Comparison of ENCODE assay signal across 11 cellular contexts in genomic region chr4:105765690-105766407, GRCh38. TPM values are rescaled to one million over a fixed set of nuclear protein-coding genes. Genes with fewer than 3 reads are reported as not detected.
DNase-seq lines count a peak whose midpoint lies in the region; ATAC-seq and TF ChIP-seq lines count a peak whose summit lies in the region.
"Had no signal": no experiment of that assay in that cellular context is flagged by ENCODE, and none has a peak within 500 bp of the region (broad histone marks: within the 10 kb centered on the region; RNA-seq: fewer than 3 reads in every experiment).

No MANE protein-coding gene starts in this region.

- no peaks in the 10 kb centered on the region for H3K9me3 Mint-ChIP-seq in stimulated activated naive CD8-positive, alpha-beta T cell treated with anti-CD3 and anti-CD28 coated beads, Interleukin-15, amount 100 ng/mL, for 72 hours

- H4K20me1 ChIP-seq in HCT116 (ENCODE audit: insufficient read depth), result no peaks in the 10 kb centered on the region
- H4K20me1 ChIP-seq in OCI-LY7 (ENCODE audit: insufficient read depth, low read length), result no peaks in the 10 kb centered on the region

- no peaks in the 10 kb centered on the region for H3K27me3 ChIP-seq in HCT116 (ENCODE audit: insufficient read depth, low read length)
- no peaks in the 10 kb centered on the region for H3K27me3 ChIP-seq in SJCRH30
- no peaks in the 10 kb centered on the region for H3K27me3 ChIP-seq in skeletal muscle tissue (ENCODE audit: control insufficient read depth in 3 of 3, insufficient read depth in 3 of 3, low read length in 3 of 3)
- H3K27me3 ChIP-seq: neutrophil had no signal

- no peak overlapping the region for H3K4me3 Mint-ChIP-seq in stimulated activated naive CD8-positive, alpha-beta T cell treated with anti-CD3 and anti-CD28 coated beads, Interleukin-15, amount 100 ng/mL, for 72 hours

- H3K4me1 Mint-ChIP-seq in stimulated activated naive CD8-positive, alpha-beta T cell treated with anti-CD3 and anti-CD28 coated beads, Interleukin-15, amount 100 ng/mL, for 72 hours, result peaks cover 7% of the 10 kb centered on the region

- CTCF ChIA-PET in HCT116 (lab: Charles Lee) (no interaction called here), OCI-LY7 (lab: Charles Lee; ENCODE audit: unreplicated experiment) (no interaction called here)

- H3K9me2 ChIP-seq in HCT116 (ENCODE audit: insufficient read depth) (no peaks in the 10 kb centered on the region; the same call in 1 of the 2 replicates), OCI-LY7 (ENCODE audit: insufficient read depth, low read length) (no peaks in the 10 kb centered on the region)

- peak overlapping the region; percentile 27 for H3K4me2 ChIP-seq in HCT116 (ENCODE audit: low read length)
- H3K4me2 ChIP-seq in OCI-LY7 (ENCODE audit: low read length), result no peak overlapping the region

- no peak overlapping the region for H2AFZ ChIP-seq in HCT116 (ENCODE audit: low read depth, low read length, poor library complexity, severe bottlenecking)
- no peak overlapping the region for H2AFZ ChIP-seq in OCI-LY7 (ENCODE audit: low read length)

- RAD21 ChIA-PET in HCT116 (lab: Charles Lee; ENCODE audit: low non-redundant PET in 1 of 2, low total read pairs in 2 of 2, uncharacterized antibody in 2 of 2, unreplicated experiment in 2 of 2), result no interaction called here

- POLR2A ChIA-PET in HCT116 (lab: Charles Lee), result no interaction called here
- POLR2A ChIA-PET in OCI-LY7 (lab: Charles Lee), result no interaction called here

- H3K9ac ChIP-seq in HCT116 (ENCODE audit: low read length) (no peak overlapping the region), skeletal muscle tissue (ENCODE audit: low read depth in 1 of 3, low read length in 3 of 3) (no peak overlapping the region)

- H3K4me1 ChIP-seq in HCT116 (ENCODE audit: control insufficient read depth in 1 of 2, insufficient read depth in 2 of 2, low read length in 2 of 2) (peaks cover 7 to 20% of the 10 kb centered on the region in 2 experiments; a peak in 3 of 4 replicates), SJCRH30 (no peaks in the 10 kb centered on the region), skeletal muscle tissue (ENCODE audit: control insufficient read depth in 3 of 3, insufficient read depth in 3 of 3, low read length in 3 of 3) (peaks cover 0 to 6% (median 2%) of the 10 kb centered on the region in 3 donors), OCI-LY7 (ENCODE audit: insufficient read depth, low read length, poor library complexity, severe bottlenecking) (no peaks in the 10 kb centered on the region)

- BruUV-seq in HCT116 (replicated peaks; lab: Mats Ljungman, UMichigan) (no TSS peak), OCI-LY7 (replicated peaks; lab: Mats Ljungman, UMichigan) (no TSS peak)

- TF ChIP-seq POLR2A in HCT116 (IDR thresholded peaks at IDR 0.05; ENCODE audit: borderline replicate concordance, extremely low read depth, insufficient read depth, insufficient read length), result no peak

- intact Hi-C loops in HCT116 (cut with micrococcal nuclease) (no loop called here), OCI-LY7 (cut with micrococcal nuclease; ENCODE audit: unreplicated experiment) (no loop called here)

- peak; percentile 63 for DNase-seq in HCT116 (ENCODE audit: low read depth, low spot score)
- peak; percentile 45 to 60 for DNase-seq in SJCRH30
- peak; percentile 93 for DNase-seq in fibroblast of pulmonary artery (ENCODE audit: low read depth)
- no peak for DNase-seq in OCI-LY7 (ENCODE audit: low spot score)
- DNase-seq in stimulated activated naive CD8-positive, alpha-beta T cell treated with anti-CD3 and anti-CD28 coated beads, Interleukin-15, amount 100 ng/mL, for 72 hours, result no peak
- DNase-seq in amygdala (lab: John Stamatoyannopoulos, UW), result no peak
- DNase-seq: foreskin melanocyte; stimulated activated CD8-positive, alpha-beta memory T cell treated with anti-CD3 and anti-CD28 coated beads, Interleukin-4, amount 100 ng/mL, for 48 hours had no signal

- TF ChIP-seq CTCF in HCT116 (IDR thresholded peaks at IDR 0.05 in 2 of 3, conservative IDR thresholded peaks at IDR 0.05 in 1 of 3; ENCODE audit: borderline replicate concordance in 1 of 3, insufficient read depth in 1 of 3, low read depth in 2 of 3, low read length in 2 of 3), result no peak
- no peak for TF ChIP-seq CTCF in fibroblast of pulmonary artery (IDR thresholded peaks at IDR 0.05; ENCODE audit: low read length, missing control alignments)
- TF ChIP-seq CTCF in OCI-LY7 (conservative IDR thresholded peaks at IDR 0.05; ENCODE audit: low read length), result no peak

- no peaks in the 10 kb centered on the region for H3K36me3 ChIP-seq in HCT116 (ENCODE audit: control insufficient read depth in 1 of 2, insufficient read depth in 2 of 2, low read length in 2 of 2)
- no peaks in the 10 kb centered on the region for H3K36me3 ChIP-seq in SJCRH30
- H3K36me3 ChIP-seq in skeletal muscle tissue (ENCODE audit: control insufficient read depth in 3 of 3, insufficient read depth in 3 of 3, low read length in 3 of 3), result no peaks in the 10 kb centered on the region
- H3K36me3 ChIP-seq in OCI-LY7 (ENCODE audit: insufficient read depth, low read length), result no peaks in the 10 kb centered on the region
- H3K36me3 ChIP-seq: neutrophil had no signal

- no peaks in the 10 kb centered on the region for H3K27me3 Mint-ChIP-seq in stimulated activated naive CD8-positive, alpha-beta T cell treated with anti-CD3 and anti-CD28 coated beads, Interleukin-15, amount 100 ng/mL, for 72 hours

- peak overlapping the region; percentile 25; the same call in 1 of the 2 replicates for H3K27ac ChIP-seq in HCT116 (ENCODE audit: low read depth, low read length)
- no peak overlapping the region for H3K27ac ChIP-seq in SJCRH30
- peak overlapping the region; percentile 48 for H3K27ac ChIP-seq in skeletal muscle tissue (ENCODE audit: low read depth, low read length)
- no peak overlapping the region for H3K27ac ChIP-seq in OCI-LY7 (ENCODE audit: low read depth, low read length, poor library complexity, severe bottlenecking)
- H3K27ac ChIP-seq: neutrophil had no signal

- 0 out of 2 replicates have a peak, but pooled peaks have one; percentile 18 for TF ChIP-seq RAD21 in HCT116 (IDR thresholded peaks at IDR 0.05; ENCODE audit: low read depth)

- no peak overlapping the region for H3K27ac Mint-ChIP-seq in stimulated activated naive CD8-positive, alpha-beta T cell treated with anti-CD3 and anti-CD28 coated beads, Interleukin-15, amount 100 ng/mL, for 72 hours

- ATAC-seq in HCT116, result peak; percentile 90
- no peak for ATAC-seq in stimulated activated naive CD8-positive, alpha-beta T cell treated with anti-CD3 and anti-CD28 coated beads, Interleukin-15, amount 100 ng/mL, for 72 hours
- ATAC-seq: Panc1 had no signal

- H3K79me2 ChIP-seq in HCT116 (ENCODE audit: insufficient read depth, low read length) (no peaks in the 10 kb centered on the region), OCI-LY7 (ENCODE audit: insufficient read depth, low read depth, low read length) (no peaks in the 10 kb centered on the region)

- H3K9me3 ChIP-seq in HCT116 (ENCODE audit: control insufficient read depth in 1 of 2, insufficient read depth in 1 of 2, low read depth in 1 of 2, low read length in 2 of 2), result no peaks in the 10 kb centered on the region; a peak in 1 of 4 replicates
- H3K9me3 ChIP-seq in SJCRH30 (replicated peaks), result 0 out of 2 replicates have a peak, but pooled peaks cover 6% of the 10 kb centered on the region
- H3K9me3 ChIP-seq in skeletal muscle tissue (ENCODE audit: control insufficient read depth in 3 of 3, low read length in 3 of 3), result no peaks in the 10 kb centered on the region
- no peaks in the 10 kb centered on the region for H3K9me3 ChIP-seq in OCI-LY7 (ENCODE audit: low read length)
- H3K9me3 ChIP-seq: neutrophil had no signal

- H3K4me3 ChIP-seq in HCT116 (replicated peaks in 1 of 2; ENCODE audit: low read depth in 1 of 2, low read length in 2 of 2), result no peak overlapping the region
- no peak overlapping the region for H3K4me3 ChIP-seq in SJCRH30
- no peak overlapping the region for H3K4me3 ChIP-seq in fibroblast of pulmonary artery (replicated peaks; ENCODE audit: low read depth, low read length)
- H3K4me3 ChIP-seq in skeletal muscle tissue (ENCODE audit: low read length in 3 of 3), result no peak overlapping the region
- no peak overlapping the region for H3K4me3 ChIP-seq in OCI-LY7 (ENCODE audit: low read depth, low read length, poor library complexity, severe bottlenecking)

TF ChIP-seq in HCT116, 20 proteins besides CTCF, POLR2A, EP300 and RAD21 (continues in another document):
- TF ChIP-seq ZNF274 (IDR thresholded peaks at IDR 0.05; ENCODE audit: low read depth, low read length), result no peak
- TF ChIP-seq SP1 (IDR thresholded peaks at IDR 0.05; ENCODE audit: low read depth), result peak; percentile 31; the same call in 1 of the 2 replicates
- no peak for TF ChIP-seq ZBTB33 (IDR thresholded peaks at IDR 0.05; ENCODE audit: extremely low read depth, insufficient replicate concordance, low read length)
- peak; percentile 56 for TF ChIP-seq CEBPB (IDR thresholded peaks at IDR 0.05; ENCODE audit: low read depth)
- no peak for TF ChIP-seq ELF1 (IDR thresholded peaks at IDR 0.05; ENCODE audit: borderline replicate concordance, low read depth)

RNA-seq across cellular contexts. Expression of gene GSTCD, which starts 57.3 kb away (rescaled TPM):
- total RNA-seq in HCT116 (2021; ENCODE audit: unreplicated experiment) (22.5 TPM), skeletal muscle tissue (9.4 TPM), OCI-LY7 (2022) (22.3 and 25.0 TPM in 2 replicates)
- polyA plus RNA-seq in HCT116 (2012), result 4.3 and 6.4 TPM in 2 replicates
- total RNA-seq in SJCRH30 (2014; rRNA removed; shearing (Covaris generic)), result 23.3 and 27.2 TPM in 2 replicates
- 20.2 and 24.0 TPM in 2 replicates for total RNA-seq in OCI-LY7 (2014; rRNA removed; shearing (Covaris generic))

RNA-seq across cellular contexts. Expression of gene INTS12, which starts 57.4 kb away (rescaled TPM):
- total RNA-seq in HCT116 (2021; ENCODE audit: unreplicated experiment) (18.5 TPM), skeletal muscle tissue (19.3 TPM), OCI-LY7 (2022) (19.4 and 20.0 TPM in 2 replicates)
- 12.2 and 17.6 TPM in 2 replicates for polyA plus RNA-seq in HCT116 (2012)
- 20.9 and 27.0 TPM in 2 replicates for total RNA-seq in SJCRH30 (2014; rRNA removed; shearing (Covaris generic))
- total RNA-seq in OCI-LY7 (2014; rRNA removed; shearing (Covaris generic)), result 10.0 and 14.4 TPM in 2 replicates

Comparison
In these comparisons a context has a peak if more than half of its experiments do, and no peak if none do; other contexts are left out.
1. DNase-seq: peak in HCT116 (single experiment), SJCRH30 (2 of 2) and fibroblast of pulmonary artery (single experiment); none in OCI-LY7 (single experiment), stimulated activated naive CD8-positive, alpha-beta T cell treated with anti-CD3 and anti-CD28 coated beads, Interleukin-15, amount 100 ng/mL, for 72 hours (0 of 2) and amygdala (0 of 56).
2. H3K27ac ChIP-seq: peak in HCT116 (single experiment) and skeletal muscle tissue (single experiment); none in SJCRH30 (single experiment) and OCI-LY7 (single experiment).